ENCODE assay signal across 12 cellular contexts in the genomic region with DNA sequence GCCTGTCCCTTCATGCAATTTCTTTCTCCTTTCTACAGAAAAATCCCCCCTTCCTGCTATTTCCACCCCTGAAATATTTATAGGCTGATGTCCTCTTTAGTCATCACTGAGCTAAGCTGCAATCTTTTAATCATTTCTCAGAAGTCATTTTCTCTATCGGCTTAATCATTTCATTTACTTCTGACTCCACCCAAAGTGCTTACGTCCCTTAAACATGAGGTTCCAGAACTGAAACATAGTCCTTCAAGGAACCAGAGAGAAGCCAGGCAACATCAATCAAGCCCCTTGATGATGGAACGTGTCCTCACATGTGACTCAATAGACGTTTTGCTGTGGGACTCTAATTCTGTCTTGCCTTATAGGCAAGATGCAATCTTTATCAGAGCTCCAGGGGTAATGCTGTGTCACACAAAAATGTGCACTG.
DNase-seq lines count a peak whose midpoint lies in the region; ATAC-seq, FAIRE-seq and TF ChIP-seq lines count a peak whose summit lies in the region.
"Had no signal": no experiment of that assay in that cellular context is flagged by ENCODE, and none has a peak within 500 bp of the region (broad histone marks: within the 10 kb centered on the region; RNA-seq: fewer than 3 reads in every experiment).

No MANE protein-coding gene starts in this region.

- no peaks in the 10 kb centered on the region for H3K79me2 ChIP-seq in HCT116 (ENCODE audit: insufficient read depth, low read length)

- no peaks in the 10 kb centered on the region for H4K20me1 ChIP-seq in HCT116 (ENCODE audit: insufficient read depth)

- FAIRE-seq in small intestine (lab: Jason Lieb, UNC), result no peak
- FAIRE-seq: HTR-8/SVneo had no signal

- CTCF ChIA-PET in HCT116 (lab: Charles Lee), result no interaction called here

- no peaks in the 10 kb centered on the region for H3K9me2 ChIP-seq in HCT116 (ENCODE audit: insufficient read depth)

- RAD21 ChIA-PET in HCT116 (lab: Charles Lee; ENCODE audit: low non-redundant PET in 1 of 2, low total read pairs in 2 of 2, uncharacterized antibody in 2 of 2, unreplicated experiment in 2 of 2), result interaction anchor here in 1 of 2 experiments (1.5 kb wide), 1 partner anchor 21 kb away, joined by 3 read pairs; no protein-coding TSS in a partner anchor

- H2AFZ ChIP-seq in HCT116 (ENCODE audit: low read depth, low read length, poor library complexity, severe bottlenecking), result no peak overlapping the region

- in situ Hi-C loops in ACHN (cut with HindIII; ENCODE audit: low pct_ligation_motif_present, low pct_unique_long_range_greater_than_20kb, low sequenced_read_pairs), result no loop called here

- peak; percentile 84 for TF ChIP-seq POLR2A in HCT116 (IDR thresholded peaks at IDR 0.05; ENCODE audit: borderline replicate concordance, extremely low read depth, insufficient read depth, insufficient read length)

- H3K36me3 ChIP-seq in HCT116 (ENCODE audit: control insufficient read depth in 1 of 2, insufficient read depth in 2 of 2, low read length in 2 of 2) (0 out of 4 replicates have a peak, but pooled peaks cover 0 to 3% of the 10 kb centered on the region in 2 experiments), small intestine (ENCODE audit: control insufficient read depth in 2 of 2, insufficient read depth in 2 of 2, low read length in 2 of 2) (no peaks in the 10 kb centered on the region)

- peak; percentile 96 for DNase-seq in ACHN
- DNase-seq in HCT116 (ENCODE audit: low read depth, low spot score), result peak; percentile 99
- peak; percentile 78 to 90 for DNase-seq in foreskin fibroblast
- no peak for DNase-seq in caudate nucleus (lab: John Stamatoyannopoulos, UW)
- DNase-seq in anterior cingulate cortex (lab: John Stamatoyannopoulos, UW), result no peak
- DNase-seq in small intestine, result no peak
- DNase-seq: CD4-positive, alpha-beta memory T cell; naive thymus-derived CD8-positive, alpha-beta T cell had no signal

- 52 to 73% (median 58%) methylated on average over 4 of the region's 4 CpGs for WGBS in small intestine, 3 donors

- ATAC-seq in HCT116, result peak; percentile 53
- ATAC-seq in activated T-helper 17 cell treated with anti-CD3 and anti-CD28 coated beads, Interleukin-2, amount 50 U/mL, for 72 hours (replicated peaks), result peak; percentile 61
- no peak for ATAC-seq in GM19035 (IDR thresholded peaks at IDR 0.05; ENCODE audit: unreplicated experiment)
- ATAC-seq: naive thymus-derived CD8-positive, alpha-beta T cell had no signal

- peak overlapping the region; percentile 64 for H3K9ac ChIP-seq in HCT116 (ENCODE audit: low read length)

- peak overlapping the region; percentile 99 for H3K27ac ChIP-seq in HCT116 (ENCODE audit: low read depth, low read length)
- H3K27ac ChIP-seq in caudate nucleus (ENCODE audit: low read depth, low read length), result no peak overlapping the region
- no peak overlapping the region for H3K27ac ChIP-seq in small intestine (ENCODE audit: low read depth in 1 of 2, low read length in 1 of 2)

- peaks cover 7% of the 10 kb centered on the region for H3K4me1 Mint-ChIP-seq in activated T-helper 17 cell treated with anti-CD3 and anti-CD28 coated beads, Interleukin-2, amount 50 U/mL, for 72 hours

- intact Hi-C loops in HCT116 (cut with micrococcal nuclease), result loop anchor here (1.0 to 5.0 kb wide), 3 partner anchors 20 to 669 kb away; no protein-coding TSS in a partner anchor

- TF ChIP-seq RAD21 in HCT116 (IDR thresholded peaks at IDR 0.05; ENCODE audit: low read depth), result peak; percentile 54

- H3K4me2 ChIP-seq in HCT116 (ENCODE audit: low read length), result peak overlapping the region; percentile 56

- POLR2A ChIA-PET in HCT116 (lab: Charles Lee), result interaction anchor here (0.6 to 12.3 kb wide), 34 partner anchors 10 to 795 kb away, joined by 3 to 271 read pairs (median 4); partner anchors contain the start of genes BBS10 and PHLDA1

- no peaks in the 10 kb centered on the region for H3K36me3 Mint-ChIP-seq in activated T-helper 17 cell treated with anti-CD3 and anti-CD28 coated beads, Interleukin-2, amount 50 U/mL, for 72 hours (ENCODE audit: low read depth)
- H3K36me3 Mint-ChIP-seq: CD4-positive, alpha-beta memory T cell; naive thymus-derived CD8-positive, alpha-beta T cell had no signal

- BruUV-seq in HCT116 (replicated peaks; lab: Mats Ljungman, UMichigan), result no TSS peak

- H3K9me3 ChIP-seq in HCT116 (ENCODE audit: control insufficient read depth in 1 of 2, insufficient read depth in 1 of 2, low read depth in 1 of 2, low read length in 2 of 2), result no peaks in the 10 kb centered on the region
- no peaks in the 10 kb centered on the region for H3K9me3 ChIP-seq in small intestine (ENCODE audit: control insufficient read depth, low read depth)

- H3K27me3 Mint-ChIP-seq in activated T-helper 17 cell treated with anti-CD3 and anti-CD28 coated beads, Interleukin-2, amount 50 U/mL, for 72 hours, result no peaks in the 10 kb centered on the region
- H3K27me3 Mint-ChIP-seq: CD4-positive, alpha-beta memory T cell; naive thymus-derived CD8-positive, alpha-beta T cell had no signal

- H3K4me3 ChIP-seq in HCT116 (replicated peaks in 1 of 2; ENCODE audit: low read depth in 1 of 2, low read length in 2 of 2), result no peak overlapping the region
- no peak overlapping the region for H3K4me3 ChIP-seq in foreskin fibroblast (ENCODE audit: low read depth in 1 of 2, low read length in 2 of 2)
- no peak overlapping the region for H3K4me3 ChIP-seq in small intestine (ENCODE audit: low read depth in 1 of 2, low read length in 2 of 2)

- no peak overlapping the region for H3K27ac Mint-ChIP-seq in activated T-helper 17 cell treated with anti-CD3 and anti-CD28 coated beads, Interleukin-2, amount 50 U/mL, for 72 hours
- H3K27ac Mint-ChIP-seq: CD4-positive, alpha-beta memory T cell; naive thymus-derived CD8-positive, alpha-beta T cell; T-helper 1 cell treated with Interleukin-12 subunit alpha and Interleukin-12 subunit beta and Interleukin-4 antibody, amounts not matched to agents 30 μg/mL and 1 μg/mL, for 36 hours had no signal

- H3K9me3 Mint-ChIP-seq in activated T-helper 17 cell treated with anti-CD3 and anti-CD28 coated beads, Interleukin-2, amount 50 U/mL, for 72 hours, result peaks cover 3% of the 10 kb centered on the region
- H3K9me3 Mint-ChIP-seq: CD4-positive, alpha-beta memory T cell; naive thymus-derived CD8-positive, alpha-beta T cell had no signal

- H3K27me3 ChIP-seq in HCT116 (ENCODE audit: insufficient read depth, low read length), result no peaks in the 10 kb centered on the region
- H3K27me3 ChIP-seq in small intestine (ENCODE audit: control insufficient read depth in 2 of 2, insufficient read depth in 2 of 2, low read length in 2 of 2), result no peaks in the 10 kb centered on the region

- H3K4me3 Mint-ChIP-seq in activated T-helper 17 cell treated with anti-CD3 and anti-CD28 coated beads, Interleukin-2, amount 50 U/mL, for 72 hours, result no peak overlapping the region
- H3K4me3 Mint-ChIP-seq: CD4-positive, alpha-beta memory T cell; naive thymus-derived CD8-positive, alpha-beta T cell; T-helper 1 cell treated with Interleukin-12 subunit alpha and Interleukin-12 subunit beta and Interleukin-4 antibody, amounts not matched to agents 30 μg/mL and 1 μg/mL, for 36 hours had no signal

- H3K4me1 ChIP-seq in HCT116 (ENCODE audit: control insufficient read depth in 1 of 2, insufficient read depth in 2 of 2, low read length in 2 of 2) (peaks cover 83 to 97% of the 10 kb centered on the region in 2 experiments), small intestine (ENCODE audit: control insufficient read depth in 2 of 2, insufficient read depth in 1 of 2, low read depth in 1 of 2, low read length in 1 of 2) (no peaks in the 10 kb centered on the region)

- TF ChIP-seq CTCF in HCT116 (IDR thresholded peaks at IDR 0.05 in 2 of 3, conservative IDR thresholded peaks at IDR 0.05 in 1 of 3; ENCODE audit: borderline replicate concordance in 1 of 3, insufficient read depth in 1 of 3, low read depth in 2 of 3, low read length in 2 of 3) (no peak), foreskin fibroblast (IDR thresholded peaks at IDR 0.05; ENCODE audit: low read depth, low read length) (no peak)

TF ChIP-seq in HCT116, 20 proteins besides CTCF, POLR2A, EP300 and RAD21 (continues in another document):
- TF ChIP-seq SRF (IDR thresholded peaks at IDR 0.05; ENCODE audit: low read depth) (peak; percentile 70), CBX3 (IDR thresholded peaks at IDR 0.05; ENCODE audit: low read depth) (peak; percentile 82), EGR1 (IDR thresholded peaks at IDR 0.05; ENCODE audit: low read depth) (peak; percentile 52; the same call in 1 of the 2 replicates), SIN3A (IDR thresholded peaks at IDR 0.05; ENCODE audit: low read depth) (peak; percentile 79; the same call in 1 of the 2 replicates), TCF7L2 (IDR thresholded peaks at IDR 0.05; ENCODE audit: borderline replicate concordance, extremely low read depth, insufficient read depth, insufficient read length) (peak; percentile 93), YY1 (IDR thresholded peaks at IDR 0.05; ENCODE audit: extremely low read depth, insufficient replicate concordance, low read depth, low read length) (peak; percentile 62), ZNF274 (IDR thresholded peaks at IDR 0.05; ENCODE audit: low read depth, low read length) (no peak), EZH2 (IDR thresholded peaks at IDR 0.05) (no peak), JUND (IDR thresholded peaks at IDR 0.05) (peak; percentile 91), EZH2phosphoT487 (IDR thresholded peaks at IDR 0.05; ENCODE audit: borderline replicate concordance) (no peak), POLR2AphosphoS5 (IDR thresholded peaks at IDR 0.05; ENCODE audit: low read depth, low read length) (peak; percentile 75)
- TF ChIP-seq, protein P1, sequence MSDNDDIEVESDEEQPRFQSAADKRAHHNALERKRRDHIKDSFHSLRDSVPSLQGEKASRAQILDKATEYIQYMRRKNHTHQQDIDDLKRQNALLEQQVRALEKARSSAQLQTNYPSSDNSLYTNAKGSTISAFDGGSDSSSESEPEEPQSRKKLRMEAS (IDR thresholded peaks at IDR 0.05), result peak; percentile 78
- TF ChIP-seq, protein P2, sequence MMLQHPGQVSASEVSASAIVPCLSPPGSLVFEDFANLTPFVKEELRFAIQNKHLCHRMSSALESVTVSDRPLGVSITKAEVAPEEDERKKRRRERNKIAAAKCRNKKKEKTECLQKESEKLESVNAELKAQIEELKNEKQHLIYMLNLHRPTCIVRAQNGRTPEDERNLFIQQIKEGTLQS (IDR thresholded peaks at IDR 0.05), result peak; percentile 81

Comparison
In these comparisons a context has a peak if more than half of its experiments do, and no peak if none do; other contexts are left out.
1. DNase-seq: peak in ACHN (single experiment), HCT116 (single experiment) and foreskin fibroblast (2 of 2); none in caudate nucleus (0 of 61), anterior cingulate cortex (0 of 58) and small intestine (single experiment).